In the genomic region with DNA sequence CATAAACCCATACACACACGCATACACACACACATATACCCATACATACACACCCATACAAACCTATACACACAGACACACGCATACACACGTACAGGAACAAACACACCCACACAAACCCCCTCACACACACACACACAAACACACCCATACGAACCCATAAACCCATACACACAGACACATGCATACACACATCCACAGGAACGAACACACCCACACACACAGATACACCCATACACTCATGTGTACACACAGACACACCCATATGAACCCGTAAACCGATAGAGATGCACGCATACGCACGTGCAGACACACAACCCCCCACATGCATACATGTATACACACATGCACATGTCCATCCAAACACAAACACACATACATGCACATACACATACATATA, we compare ENCODE assay signal across 17 cellular contexts. TPM values are rescaled to one million over a fixed set of nuclear protein-coding genes. Genes with fewer than 3 reads are reported as not detected.
"Had no signal": no experiment of that assay in that cellular context is flagged by ENCODE, and none has a peak within 500 bp of the region (broad histone marks: within the 10 kb centered on the region; RNA-seq: fewer than 3 reads in every experiment).

No MANE protein-coding gene starts in this region.

- H3K4me1 ChIP-seq: lower lobe of right lung, pancreas, tibial artery had no signal

- H3K9me3 ChIP-seq: lower lobe of right lung, pancreas had no signal

- FAIRE-seq: colon, pancreas had no signal

- H3K9me3 Mint-ChIP-seq: neural crest cell had no signal

- H3K36me3 ChIP-seq: lower lobe of right lung, pancreas, tibial artery had no signal

- DNase-seq: activated naive CD4-positive, alpha-beta T cell treated with Interleukin-2 at 50 U/mL for 16 hours; caudate nucleus; esophagus squamous epithelium; hippocampal formation; midbrain; stimulated activated CD4-positive, alpha-beta T cell treated with anti-CD3 and anti-CD28 coated beads, Interleukin-4, amount 100 ng/mL, for 24 hours; stimulated activated naive CD4-positive, alpha-beta T cell; SW 1271; T-helper 9 cell had no signal

- ATAC-seq: activated CD4-positive, CD25-positive, alpha-beta regulatory T cell treated with anti-CD3 and anti-CD28 coated beads, Interleukin-2, amount 50 U/mL, for 24 hours; lower lobe of right lung; pancreas had no signal

- H3K27ac ChIP-seq: esophagus squamous epithelium, lower lobe of right lung, pancreas, tibial artery had no signal

- H3K27me3 ChIP-seq: esophagus squamous epithelium, pancreas had no signal

- H3K4me3 Mint-ChIP-seq: activated T-helper 1 cell treated with anti-CD3 and anti-CD28 coated beads, Interleukin-12 subunit alpha, Interleukin-12 subunit beta, Interleukin-2, Interleukin-4 antibody, amounts not matched to agents 30 ng/mL and 10 ng/mL and 1 ng/mL, durations not matched to agents 14 hours and 24 hours and 36 hours; neural crest cell had no signal

- H3K27ac Mint-ChIP-seq: activated T-helper 1 cell treated with anti-CD3 and anti-CD28 coated beads, Interleukin-12 subunit alpha, Interleukin-12 subunit beta, Interleukin-2, Interleukin-4 antibody, amounts not matched to agents 30 ng/mL and 10 ng/mL and 1 ng/mL, durations not matched to agents 14 hours and 24 hours and 36 hours had no signal

- H3K4me3 ChIP-seq: esophagus squamous epithelium, lower lobe of right lung, pancreas, tibial artery had no signal

RNA-seq across cellular contexts. Expression of gene WNT9A, which starts 9.5 kb away (rescaled TPM):
- total RNA-seq: activated CD8-positive, alpha-beta memory T cell treated with anti-CD3 and anti-CD28 coated beads for 36 hours; activated T-helper 1 cell treated with anti-CD3 and anti-CD28 coated beads, Interleukin-12 subunit alpha, Interleukin-12 subunit beta, Interleukin-2, Interleukin-4 antibody, amounts not matched to agents 30 ng/mL and 10 ng/mL and 1 ng/mL, durations not matched to agents 14 hours and 24 hours and 36 hours had no signal
